14 cellular contexts compared by ENCODE assay signal in genomic region chr2:38097611-38098350, GRCh38. TPM values are rescaled to one million over a fixed set of nuclear protein-coding genes. Genes with fewer than 3 reads are reported as not detected.
DNase-seq lines count a peak whose midpoint lies in the region; ATAC-seq and TF ChIP-seq lines count a peak whose summit lies in the region.
"Had no signal": no experiment of that assay in that cellular context is flagged by ENCODE, and none has a peak within 500 bp of the region (broad histone marks: within the 10 kb centered on the region; RNA-seq: fewer than 3 reads in every experiment).

No MANE protein-coding gene starts in this region.

- TF ChIP-seq CTCF in left ventricle myocardium inferior (IDR thresholded peaks at IDR 0.05; ENCODE audit: borderline replicate concordance) (no peak), coronary artery (IDR thresholded peaks at IDR 0.05) (no peak), nephron (IDR thresholded peaks at IDR 0.05; ENCODE audit: unreplicated experiment in 3 of 3) (no peak)

- H3K9me3 Mint-ChIP-seq in nephron = peaks cover 3% of the 10 kb centered on the region
- H3K9me3 Mint-ChIP-seq: activated naive CD4-positive, alpha-beta T cell treated with anti-CD3 and anti-CD28 coated beads for 36 hours had no signal

- intact Hi-C loops in left ventricle myocardium inferior (cut with micrococcal nuclease) = no loop called here
- intact Hi-C loops in left cardiac atrium (cut with DNase I) = no loop called here

- no peaks in the 10 kb centered on the region for H3K36me3 Mint-ChIP-seq in nephron (ENCODE audit: low read depth)
- H3K36me3 Mint-ChIP-seq: memory B cell had no signal

- no peak for ATAC-seq in left cardiac atrium
- ATAC-seq: activated CD4-positive, alpha-beta T cell treated with anti-CD3 and anti-CD28 coated beads for 36 hours had no signal

- peaks cover 64% of the 10 kb centered on the region for H3K4me1 Mint-ChIP-seq in nephron

- peak overlapping the region; percentile 46 to 59 (median 55) for H3K4me3 Mint-ChIP-seq in nephron
- H3K4me3 Mint-ChIP-seq: activated CD4-positive, alpha-beta T cell treated with anti-CD3 and anti-CD28 coated beads for 36 hours; activated naive CD4-positive, alpha-beta T cell treated with anti-CD3 and anti-CD28 coated beads for 36 hours had no signal

- 66% methylated on average over 5 of the region's 5 CpGs for WGBS in urinary bladder

- peaks cover 68% of the 10 kb centered on the region for H3K27me3 ChIP-seq in left ventricle myocardium inferior (ENCODE audit: low read depth)

- H3K4me1 ChIP-seq in left ventricle myocardium inferior = peaks cover 78% of the 10 kb centered on the region
- H3K4me1 ChIP-seq in urinary bladder (ENCODE audit: insufficient read depth) = no peaks in the 10 kb centered on the region

- H3K27ac Mint-ChIP-seq in nephron = peak overlapping the region; percentile 93 to 95 (median 95)
- H3K27ac Mint-ChIP-seq: activated CD4-positive, alpha-beta T cell treated with anti-CD3 and anti-CD28 coated beads for 36 hours; activated naive CD4-positive, alpha-beta T cell treated with anti-CD3 and anti-CD28 coated beads for 36 hours; memory B cell had no signal

- H3K4me3 ChIP-seq in left ventricle myocardium inferior = peak overlapping the region; percentile 45
- peak overlapping the region; percentile 56 for H3K4me3 ChIP-seq in coronary artery
- peak overlapping the region; percentile 12 for H3K4me3 ChIP-seq in urinary bladder (ENCODE audit: low read depth, low read length)

- H3K27me3 Mint-ChIP-seq in nephron (ENCODE audit: low read depth) = no peaks in the 10 kb centered on the region

- H3K9me3 ChIP-seq in left ventricle myocardium inferior (replicated peaks) = no peaks in the 10 kb centered on the region

- H3K27ac ChIP-seq in left ventricle myocardium inferior (replicated peaks) = peak overlapping the region; percentile 82
- peak overlapping the region in 1 of 2 donors; percentile 77 for H3K27ac ChIP-seq in coronary artery
- H3K27ac ChIP-seq in urinary bladder (ENCODE audit: low read depth) = no peak overlapping the region

- H3K36me3 ChIP-seq in left ventricle myocardium inferior (no peaks in the 10 kb centered on the region), urinary bladder (ENCODE audit: insufficient read depth) (no peaks in the 10 kb centered on the region)

- DNase-seq in left ventricle myocardium inferior = no peak
- DNase-seq in left cardiac atrium = no peak
- no peak for DNase-seq in coronary artery (ENCODE audit: low spot score)
- DNase-seq in DMS79 (lab: John Stamatoyannopoulos, UW) = no peak
- DNase-seq in AML-193 (lab: John Stamatoyannopoulos, UW) = no peak
- DNase-seq in DMS79 treated with DMSO at 0.1 percent for 48 hours (lab: John Stamatoyannopoulos, UW) = no peak
- DNase-seq: activated CD4-positive, alpha-beta T cell treated with anti-CD3 and anti-CD28 coated beads for 36 hours; activated naive CD4-positive, alpha-beta T cell treated with anti-CD3 and anti-CD28 coated beads for 36 hours; GF-D8; NCI-H2029 treated with DMSO at 0.1 percent for 48 hours; stimulated activated CD4-positive, alpha-beta T cell treated with anti-CD3 and anti-CD28 coated beads, Interleukin-15, amount 100 ng/mL, for 24 hours had no signal

RNA-seq across cellular contexts. Expression of gene CYP1B1, which starts 21.8 kb away (rescaled TPM):
- total RNA-seq in left ventricle myocardium inferior (17.7 TPM), left cardiac atrium (100 to 1,000 TPM in 1 of 2 donors, 10 to 100 TPM in 1; 46.1 to 115 TPM), urinary bladder (16.7 TPM)
- 10.7 TPM for polyA plus RNA-seq in urinary bladder
